Comparison of ENCODE assay signal across 18 cellular contexts in genomic region chr2:101509498-101510274, GRCh38. TPM values are rescaled to one million over a fixed set of nuclear protein-coding genes. Genes with fewer than 3 reads are reported as not detected.
DNase-seq lines count a peak whose midpoint lies in the region; ATAC-seq and TF ChIP-seq lines count a peak whose summit lies in the region.
"Had no signal": no experiment of that assay in that cellular context is flagged by ENCODE, and none has a peak within 500 bp of the region (broad histone marks: within the 10 kb centered on the region; RNA-seq: fewer than 3 reads in every experiment).

No MANE protein-coding gene starts in this region.

- H2BK5ac ChIP-seq in IMR-90 (ENCODE audit: low read depth, low read length, poor library complexity, severe bottlenecking) = no peak overlapping the region

- H3K14ac ChIP-seq in IMR-90 (replicated peaks; ENCODE audit: low read depth, low read length) = no peak overlapping the region

- no peak overlapping the region for H4K5ac ChIP-seq in IMR-90 (ENCODE audit: low read depth, low read length)

- no peak overlapping the region for H3K23ac ChIP-seq in IMR-90 (ENCODE audit: low read depth, low read length)

- no peak overlapping the region for H2BK15ac ChIP-seq in IMR-90 (ENCODE audit: low read depth, low read length)

- intact Hi-C loops in IMR-90 (cut with micrococcal nuclease) = no loop called here
- intact Hi-C loops in left cardiac atrium (cut with DNase I) = no loop called here
- intact Hi-C loops in stomach (cut with DNase I; ENCODE audit: low total_unique reads) = loop anchor here (10.0 kb wide), 1 partner anchor 175 kb away; no protein-coding TSS in a partner anchor

- H3K79me1 ChIP-seq in IMR-90 (ENCODE audit: low read depth in 1 of 2, low read length in 2 of 2) = 0 out of 4 replicates have a peak, but pooled peaks cover 0 to 2% of the 10 kb centered on the region in 2 experiments

- no peak overlapping the region for H3K4ac ChIP-seq in IMR-90 (ENCODE audit: low read depth, low read length)

- H3K4me3 ChIP-seq in IMR-90 (ENCODE audit: insufficient read depth, low read depth, low read length) = no peak overlapping the region
- H3K4me3 ChIP-seq in stomach = no peak overlapping the region
- H3K4me3 ChIP-seq in Peyer's patch = no peak overlapping the region
- H3K4me3 ChIP-seq: adrenal gland; BLaER1 treated with 17β-estradiol and CSF1 and Interleukin-3, amounts not matched to agents 10 nM and 100 nM; heart right ventricle; PC-9 had no signal

- dilution Hi-C loops in IMR-90 (cut with HindIII; ENCODE audit: low sequenced_read_pairs, unreplicated experiment) = no loop called here

- no peaks in the 10 kb centered on the region for H3K9me1 ChIP-seq in IMR-90 (ENCODE audit: insufficient read depth, low read length)

- H3K27ac Mint-ChIP-seq in type B pancreatic cell = no peak overlapping the region
- H3K27ac Mint-ChIP-seq: activated T-helper 17 cell treated with anti-CD3 and anti-CD28 coated beads, Interleukin-2, amount 50 U/mL, for 72 hours had no signal

- POLR2A ChIA-PET in IMR-90 (lab: Charles Lee; ENCODE audit: unreplicated experiment) = no interaction called here

- no peak overlapping the region for H4K91ac ChIP-seq in IMR-90 (ENCODE audit: insufficient read depth, low read depth, low read length)

- no peaks in the 10 kb centered on the region for H3K9me3 ChIP-seq in IMR-90 (ENCODE audit: control insufficient read depth, insufficient read depth, low read length)
- no peaks in the 10 kb centered on the region for H3K9me3 ChIP-seq in stomach
- H3K9me3 ChIP-seq in Peyer's patch = no peaks in the 10 kb centered on the region
- H3K9me3 ChIP-seq: adrenal gland, heart right ventricle had no signal

- no peaks in the 10 kb centered on the region for H3K4me1 ChIP-seq in IMR-90 (ENCODE audit: control insufficient read depth, insufficient read depth, low read length)
- no peaks in the 10 kb centered on the region for H3K4me1 ChIP-seq in stomach
- peaks cover 0 to 4% (median 0%) of the 10 kb centered on the region in 4 donors for H3K4me1 ChIP-seq in Peyer's patch
- H3K4me1 ChIP-seq: adrenal gland had no signal

- no TSS peak for BruUV-seq in IMR-90 (replicated peaks; lab: Mats Ljungman, UMichigan)

- no peak overlapping the region for H3K4me2 ChIP-seq in IMR-90 (ENCODE audit: low read depth, low read length)
- H3K4me2 ChIP-seq: PC-9 had no signal

- in situ Hi-C loops in IMR-90 (cut with MboI; ENCODE audit: low sequenced_read_pairs) = loop anchor here (25.0 kb wide), 1 partner anchor 178 kb away; the partner anchor contains the start of gene MAP4K4

- peaks cover 4% of the 10 kb centered on the region for H3K9me3 Mint-ChIP-seq in type B pancreatic cell
- H3K9me3 Mint-ChIP-seq: activated T-helper 17 cell treated with anti-CD3 and anti-CD28 coated beads, Interleukin-2, amount 50 U/mL, for 72 hours had no signal

- 90% methylated on average over 3 of the region's 8 CpGs; no CpG with 5 or more reads in 1 of the 2 experiments for WGBS in IMR-90 (ENCODE audit: extremely low coverage in 2 of 2, insufficient read length in 1 of 2), 2 experiments
- 72 to 78% (median 73%) methylated on average over 8 of the region's 8 CpGs for WGBS in stomach, 5 donors

- no peak overlapping the region for H2AFZ ChIP-seq in IMR-90 (replicated peaks; ENCODE audit: low read length, poor library complexity)
- H2AFZ ChIP-seq: PC-9 had no signal

- no peak overlapping the region for H2AK9ac ChIP-seq in IMR-90 (replicated peaks; ENCODE audit: low read depth, low read length, poor library complexity)

- peaks cover 7% of the 10 kb centered on the region for H3K27me3 Mint-ChIP-seq in type B pancreatic cell
- H3K27me3 Mint-ChIP-seq: activated T-helper 17 cell treated with anti-CD3 and anti-CD28 coated beads, Interleukin-2, amount 50 U/mL, for 72 hours had no signal

- TF ChIP-seq RAD21 in IMR-90 (IDR thresholded peaks at IDR 0.05; ENCODE audit: low read length) = no peak

- H2AK5ac ChIP-seq in IMR-90 (ENCODE audit: low read depth, low read length) = no peak overlapping the region

- H4K20me1 ChIP-seq in IMR-90 (ENCODE audit: insufficient read depth, low read length) = no peaks in the 10 kb centered on the region
- H4K20me1 ChIP-seq: BLaER1 treated with 17β-estradiol and CSF1 and Interleukin-3, amounts not matched to agents 10 nM and 100 nM had no signal

- no peak overlapping the region for H3K4me3 Mint-ChIP-seq in type B pancreatic cell
- H3K4me3 Mint-ChIP-seq: activated T-helper 17 cell treated with anti-CD3 and anti-CD28 coated beads, Interleukin-2, amount 50 U/mL, for 72 hours had no signal

- H3K27ac ChIP-seq in IMR-90 (ENCODE audit: insufficient read depth, low read length) (no peak overlapping the region), stomach (peak overlapping the region in 3 of 5 donors; percentile 26 to 61 (median 34)), Peyer's patch (peak overlapping the region in 1 of 4 donors; percentile 8)
- H3K27ac ChIP-seq: PC-9, WERI-Rb-1 had no signal

- no peak overlapping the region for H3K9ac ChIP-seq in IMR-90 (ENCODE audit: low read depth, low read length)
- H3K9ac ChIP-seq: BLaER1 treated with 17β-estradiol and CSF1 and Interleukin-3, amounts not matched to agents 10 nM and 100 nM had no signal

- no peak overlapping the region for H3K18ac ChIP-seq in IMR-90 (ENCODE audit: low read depth, low read length)

- H3K4me1 Mint-ChIP-seq in type B pancreatic cell (ENCODE audit: unreplicated experiment) = peaks cover 4% of the 10 kb centered on the region
- H3K4me1 Mint-ChIP-seq: activated T-helper 17 cell treated with anti-CD3 and anti-CD28 coated beads, Interleukin-2, amount 50 U/mL, for 72 hours had no signal

- CTCF ChIA-PET in IMR-90 (lab: Yijun Ruan, JAX) = interaction anchor here (1.0 to 1.7 kb wide), 3 partner anchors 9 to 167 kb away, joined by 3 to 5 read pairs (median 3); no protein-coding TSS in a partner anchor

- H3K36me3 Mint-ChIP-seq in type B pancreatic cell = no peaks in the 10 kb centered on the region

- H3K27me3 ChIP-seq in IMR-90 (ENCODE audit: control insufficient read depth, insufficient read depth, low read length) (no peaks in the 10 kb centered on the region), stomach (no peaks in the 10 kb centered on the region), Peyer's patch (no peaks in the 10 kb centered on the region)
- H3K27me3 ChIP-seq: adrenal gland; BLaER1 treated with 17β-estradiol and CSF1 and Interleukin-3, amounts not matched to agents 10 nM and 100 nM; heart right ventricle had no signal

- H2BK20ac ChIP-seq in IMR-90 (ENCODE audit: low read depth, low read length) = no peak overlapping the region

- no peak for ATAC-seq in IMR-90 (ENCODE audit: low read depth)
- ATAC-seq in left cardiac atrium = peak; percentile 22 to 57
- no peak for ATAC-seq in HG03097 (IDR thresholded peaks at IDR 0.05; ENCODE audit: low FRiP score, unreplicated experiment)
- ATAC-seq: activated T-helper 17 cell treated with anti-CD3 and anti-CD28 coated beads, Interleukin-2, amount 50 U/mL, for 72 hours had no signal

- peak overlapping the region; percentile 12; the same call in 1 of the 2 replicates for H2BK120ac ChIP-seq in IMR-90 (ENCODE audit: low read depth, low read length)

- TF ChIP-seq EP300 in stomach (IDR thresholded peaks at IDR 0.05) = no peak

- no peak overlapping the region for H4K8ac ChIP-seq in IMR-90 (ENCODE audit: low read depth in 2 of 2, low read length in 2 of 2)

- no peak overlapping the region for H3K56ac ChIP-seq in IMR-90 (ENCODE audit: extremely low read depth, insufficient read depth, low read length)

- H3K36me3 ChIP-seq in IMR-90 (ENCODE audit: control insufficient read depth, insufficient read depth, low read length) (no peaks in the 10 kb centered on the region), stomach (no peaks in the 10 kb centered on the region), Peyer's patch (no peaks in the 10 kb centered on the region)
- H3K36me3 ChIP-seq: adrenal gland; BLaER1 treated with 17β-estradiol and CSF1 and Interleukin-3, amounts not matched to agents 10 nM and 100 nM; heart right ventricle; WERI-Rb-1 had no signal

- TF ChIP-seq CTCF in IMR-90 (conservative IDR thresholded peaks at IDR 0.05; ENCODE audit: low read depth, low read length) = no peak
- no peak for TF ChIP-seq CTCF in stomach (IDR thresholded peaks at IDR 0.05)
- no peak for TF ChIP-seq CTCF in type B pancreatic cell (conservative IDR thresholded peaks at IDR 0.05)
- TF ChIP-seq CTCF in Peyer's patch (IDR thresholded peaks at IDR 0.05) = no peak

- TF ChIP-seq POLR2A in IMR-90 (IDR thresholded peaks at IDR 0.05; ENCODE audit: low read depth, low read length) (no peak), stomach (IDR thresholded peaks at IDR 0.05) (no peak), Peyer's patch (IDR thresholded peaks at IDR 0.05) (no peak)

- DNase-seq in IMR-90 (no peak), SKM-1 (lab: John Stamatoyannopoulos, UW; ENCODE audit: unreplicated experiment) (peak; percentile 85), left cardiac atrium (no peak), stomach (no peak), type B pancreatic cell (ENCODE audit: extremely low spot score, unreplicated experiment) (no peak), Peyer's patch (no peak), NCI-H128 (lab: John Stamatoyannopoulos, UW; ENCODE audit: unreplicated experiment) (no peak)
- DNase-seq: heart right ventricle, NCI-H1930, NCI-H524, PC-9, posterior cingulate gyrus, T-helper 1 cell, WERI-Rb-1 had no signal

TF ChIP-seq in IMR-90, 13 proteins besides CTCF, POLR2A, EP300 and RAD21 (continues in another document):
- TF ChIP-seq USF2 (IDR thresholded peaks at IDR 0.05; ENCODE audit: low read depth, low read length) (no peak), MXI1 (IDR thresholded peaks at IDR 0.05; ENCODE audit: borderline replicate concordance, low read depth, low read length) (no peak), RFX5 (IDR thresholded peaks at IDR 0.05; ENCODE audit: low read depth, low read length) (no peak), CHD1 (IDR thresholded peaks at IDR 0.05; ENCODE audit: low read depth, low read length) (no peak), FOS (IDR thresholded peaks at IDR 0.05; ENCODE audit: low read depth, low read length) (no peak), SMC3 (IDR thresholded peaks at IDR 0.05; ENCODE audit: low read depth, low read length) (no peak)

RNA-seq across cellular contexts. Expression of gene RFX8, which starts 34.8 kb away (rescaled TPM):
- total RNA-seq in IMR-90 (2012; rRNA removed) (1.9 and 2.9 TPM in 2 replicates), left cardiac atrium (not detected), stomach (under 1 TPM in 1 of 5 donors, not detected in 4; 0.92 TPM), type B pancreatic cell (ENCODE audit: low replicate concordance) (1.1 TPM in 1 of 2 replicates, not detected in the other), Peyer's patch (not detected)
- polyA plus RNA-seq in IMR-90 (2012; rRNA removed) (3.4 and 5.3 TPM in 2 replicates), stomach (under 1 TPM in 1 of 3 donors, not detected in 2; 0.13 TPM)
- polyA plus RNA-seq in IMR-90 (2012; cell fraction: cytosol; rRNA removed) = 0.65 and 1.5 TPM in 2 replicates
- polyA plus RNA-seq in IMR-90 (2012; cell fraction: nucleus; rRNA removed; ENCODE audit: low replicate concordance) = 15.7 and 27.7 TPM in 2 replicates
- total RNA-seq: PC-9 had no signal

Comparison
In these comparisons a context has a peak if more than half of its experiments do, and no peak if none do; other contexts are left out.
1. ATAC-seq: peak in left cardiac atrium (2 of 2); none in IMR-90 (single experiment) and HG03097 (single experiment).